ENCODE assay signal across 1 cellular context in genomic region chr20:47258745-47259695, GRCh38.
TF ChIP-seq lines count a peak whose summit lies in the region.

No MANE protein-coding gene starts in this region.

TF ChIP-seq in GM12878, 131 proteins besides CTCF, POLR2A, EP300 and RAD21 (continued from another document):
- TF ChIP-seq ATF2 (IDR thresholded peaks at IDR 0.05; ENCODE audit: low read length) (peak; percentile 91), MLLT1 (IDR thresholded peaks at IDR 0.05) (peak; percentile 51; the same call in 1 of the 2 replicates), RELA (IDR thresholded peaks at IDR 0.05; ENCODE audit: borderline replicate concordance, partially characterized antibody) (peak; percentile 64), MEF2A (IDR thresholded peaks at IDR 0.05; ENCODE audit: insufficient read depth, low read depth, low read length) (peak; percentile 59; the same call in 1 of the 2 replicates), RUNX3 (IDR thresholded peaks at IDR 0.05; ENCODE audit: low read length) (peak; percentile 86), SP1 (IDR thresholded peaks at IDR 0.05; ENCODE audit: low read depth, low read length) (peak; percentile 59), ZNF687 (IDR thresholded peaks at IDR 0.05) (peak; percentile 97), CREM (IDR thresholded peaks at IDR 0.05; ENCODE audit: low read depth) (peak; percentile 57; the same call in 1 of the 2 replicates), CHD2 (IDR thresholded peaks at IDR 0.05; ENCODE audit: borderline replicate concordance, low read depth, low read length) (peak; percentile 44; the same call in 1 of the 2 replicates), MTA3 (IDR thresholded peaks at IDR 0.05; ENCODE audit: borderline replicate concordance, low read length) (0 out of 2 replicates have a peak, but pooled peaks have one; percentile 30), ZBTB33 (IDR thresholded peaks at IDR 0.05) (peak; percentile 73; the same call in 1 of the 2 replicates), RELB (IDR thresholded peaks at IDR 0.05; ENCODE audit: low read depth) (peak; percentile 92), BACH1 (IDR thresholded peaks at IDR 0.05; ENCODE audit: borderline replicate concordance) (0 out of 2 replicates have a peak, but pooled peaks have one; percentile 37), NFIC (IDR thresholded peaks at IDR 0.05; ENCODE audit: low read depth, low read length) (peak; percentile 74), BCL11A (IDR thresholded peaks at IDR 0.05; ENCODE audit: low read depth, low read length) (peak; percentile 34; the same call in 1 of the 2 replicates), PBX3 (IDR thresholded peaks at IDR 0.05; ENCODE audit: insufficient replicate concordance, low read depth, low read length) (peak; percentile 65)
TF ChIP-seq in GM12878: peak in this region for 48.
